In the genomic region with DNA sequence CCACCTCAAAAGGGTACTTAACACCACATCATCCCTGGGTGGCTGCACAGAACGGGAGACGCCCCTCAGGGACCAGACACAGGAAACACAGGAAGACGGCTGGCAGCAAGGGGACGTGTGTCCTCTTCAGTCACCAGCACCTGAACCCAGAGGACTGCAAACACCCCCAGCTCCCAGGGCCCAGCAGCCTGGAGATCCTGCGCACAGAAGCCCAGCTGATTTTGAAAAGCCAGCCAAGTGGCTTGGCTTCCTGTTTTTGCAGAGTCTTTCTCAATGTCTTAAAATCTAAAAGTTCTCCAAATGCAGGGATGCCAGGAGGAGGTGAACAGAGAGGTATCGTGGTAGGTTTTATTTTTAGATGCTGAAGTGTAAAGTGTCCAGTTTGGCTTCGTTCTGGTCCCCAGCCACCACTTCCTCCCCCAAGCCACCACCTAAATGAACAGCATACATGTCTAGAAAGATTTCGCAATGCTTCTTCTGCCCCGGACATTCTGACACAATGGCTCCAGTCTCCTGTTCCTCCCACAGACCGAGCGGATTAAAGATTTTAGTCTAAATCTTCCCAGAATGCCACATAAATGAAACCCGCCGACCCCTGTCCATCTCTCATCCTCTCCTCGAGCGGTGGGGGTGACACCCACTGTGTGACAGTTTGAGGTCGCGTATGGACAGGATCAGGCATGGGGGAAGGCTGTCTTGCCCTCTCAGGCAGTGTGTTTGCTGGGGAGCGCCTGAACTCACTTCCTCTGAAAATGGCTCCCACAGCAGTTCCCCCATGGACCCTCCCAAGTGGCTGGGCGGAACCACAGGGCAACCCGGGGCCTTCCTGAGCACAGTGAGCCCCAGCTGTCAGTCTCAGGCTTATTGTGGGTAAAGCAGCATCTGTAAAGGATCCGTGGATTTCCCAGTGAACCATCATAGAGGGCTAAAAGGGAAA, we compare ENCODE assay signal across 1 cellular context.
TF ChIP-seq lines count a peak whose summit lies in the region.

No MANE protein-coding gene starts in this region.

TF ChIP-seq in GM12878, 131 proteins besides CTCF, POLR2A, EP300 and RAD21 (continued from another document and continues in another):
- TF ChIP-seq FOXK2 (IDR thresholded peaks at IDR 0.05) (no peak), MTA2 (IDR thresholded peaks at IDR 0.05; ENCODE audit: low read depth) (no peak), KLF5 (IDR thresholded peaks at IDR 0.05; ENCODE audit: partially characterized antibody) (no peak), SMAD5 (IDR thresholded peaks at IDR 0.05; ENCODE audit: low read depth) (no peak), POLR2AphosphoS2 (IDR thresholded peaks at IDR 0.05; ENCODE audit: low read depth, low read length) (no peak), BCL11A (IDR thresholded peaks at IDR 0.05; ENCODE audit: low read depth, low read length) (no peak), SREBF1 (IDR thresholded peaks at IDR 0.05; ENCODE audit: low read length) (no peak), JUND (IDR thresholded peaks at IDR 0.05; ENCODE audit: low read depth, low read length) (no peak), PAX8 (IDR thresholded peaks at IDR 0.05) (no peak), SPI1 (IDR thresholded peaks at IDR 0.05; ENCODE audit: borderline replicate concordance, insufficient read depth, low read depth, low read length) (peak; percentile 65; the same call in 1 of the 2 replicates), NFYA (IDR thresholded peaks at IDR 0.05; ENCODE audit: borderline replicate concordance, low read depth, low read length) (no peak), BRCA1 (IDR thresholded peaks at IDR 0.05; ENCODE audit: low read depth, low read length) (no peak), EGR1 (IDR thresholded peaks at IDR 0.05; ENCODE audit: borderline replicate concordance in 1 of 2, low read depth in 2 of 2, low read length in 2 of 2) (no peak), SMC3 (IDR thresholded peaks at IDR 0.05; ENCODE audit: borderline replicate concordance, low read length) (no peak), CHD4 (IDR thresholded peaks at IDR 0.05) (no peak), IRF4 (IDR thresholded peaks at IDR 0.05; ENCODE audit: low read depth, low read length) (no peak), ZBED1 (IDR thresholded peaks at IDR 0.05; ENCODE audit: borderline replicate concordance) (no peak), ZNF274 (IDR thresholded peaks at IDR 0.05; ENCODE audit: insufficient read depth, insufficient read length) (no peak), CBX5 (IDR thresholded peaks at IDR 0.05; ENCODE audit: low read depth) (no peak), TBL1XR1 (IDR thresholded peaks at IDR 0.05; ENCODE audit: low read depth, low read length) (no peak), BACH1 (IDR thresholded peaks at IDR 0.05; ENCODE audit: borderline replicate concordance) (no peak), SREBF2 (IDR thresholded peaks at IDR 0.05; ENCODE audit: low read length) (no peak), HCFC1 (IDR thresholded peaks at IDR 0.05; ENCODE audit: low read length) (no peak), ZNF384 (IDR thresholded peaks at IDR 0.05; ENCODE audit: borderline replicate concordance, low read depth, low read length) (no peak)
- TF ChIP-seq, protein P1, sequence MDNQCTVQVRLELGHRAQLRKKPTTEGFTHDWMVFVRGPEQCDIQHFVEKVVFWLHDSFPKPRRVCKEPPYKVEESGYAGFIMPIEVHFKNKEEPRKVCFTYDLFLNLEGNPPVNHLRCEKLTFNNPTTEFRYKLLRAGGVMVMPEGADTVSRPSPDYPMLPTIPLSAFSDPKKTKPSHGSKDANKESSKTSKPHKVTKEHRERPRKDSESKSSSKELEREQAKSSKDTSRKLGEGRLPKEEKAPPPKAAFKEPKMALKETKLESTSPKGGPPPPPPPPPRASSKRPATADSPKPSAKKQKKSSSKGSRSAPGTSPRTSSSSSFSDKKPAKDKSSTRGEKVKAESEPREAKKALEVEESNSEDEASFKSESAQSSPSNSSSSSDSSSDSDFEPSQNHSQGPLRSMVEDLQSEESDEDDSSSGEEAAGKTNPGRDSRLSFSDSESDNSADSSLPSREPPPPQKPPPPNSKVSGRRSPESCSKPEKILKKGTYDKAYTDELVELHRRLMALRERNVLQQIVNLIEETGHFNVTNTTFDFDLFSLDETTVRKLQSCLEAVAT (IDR thresholded peaks at IDR 0.05), result no peak
- TF ChIP-seq, protein P2, sequence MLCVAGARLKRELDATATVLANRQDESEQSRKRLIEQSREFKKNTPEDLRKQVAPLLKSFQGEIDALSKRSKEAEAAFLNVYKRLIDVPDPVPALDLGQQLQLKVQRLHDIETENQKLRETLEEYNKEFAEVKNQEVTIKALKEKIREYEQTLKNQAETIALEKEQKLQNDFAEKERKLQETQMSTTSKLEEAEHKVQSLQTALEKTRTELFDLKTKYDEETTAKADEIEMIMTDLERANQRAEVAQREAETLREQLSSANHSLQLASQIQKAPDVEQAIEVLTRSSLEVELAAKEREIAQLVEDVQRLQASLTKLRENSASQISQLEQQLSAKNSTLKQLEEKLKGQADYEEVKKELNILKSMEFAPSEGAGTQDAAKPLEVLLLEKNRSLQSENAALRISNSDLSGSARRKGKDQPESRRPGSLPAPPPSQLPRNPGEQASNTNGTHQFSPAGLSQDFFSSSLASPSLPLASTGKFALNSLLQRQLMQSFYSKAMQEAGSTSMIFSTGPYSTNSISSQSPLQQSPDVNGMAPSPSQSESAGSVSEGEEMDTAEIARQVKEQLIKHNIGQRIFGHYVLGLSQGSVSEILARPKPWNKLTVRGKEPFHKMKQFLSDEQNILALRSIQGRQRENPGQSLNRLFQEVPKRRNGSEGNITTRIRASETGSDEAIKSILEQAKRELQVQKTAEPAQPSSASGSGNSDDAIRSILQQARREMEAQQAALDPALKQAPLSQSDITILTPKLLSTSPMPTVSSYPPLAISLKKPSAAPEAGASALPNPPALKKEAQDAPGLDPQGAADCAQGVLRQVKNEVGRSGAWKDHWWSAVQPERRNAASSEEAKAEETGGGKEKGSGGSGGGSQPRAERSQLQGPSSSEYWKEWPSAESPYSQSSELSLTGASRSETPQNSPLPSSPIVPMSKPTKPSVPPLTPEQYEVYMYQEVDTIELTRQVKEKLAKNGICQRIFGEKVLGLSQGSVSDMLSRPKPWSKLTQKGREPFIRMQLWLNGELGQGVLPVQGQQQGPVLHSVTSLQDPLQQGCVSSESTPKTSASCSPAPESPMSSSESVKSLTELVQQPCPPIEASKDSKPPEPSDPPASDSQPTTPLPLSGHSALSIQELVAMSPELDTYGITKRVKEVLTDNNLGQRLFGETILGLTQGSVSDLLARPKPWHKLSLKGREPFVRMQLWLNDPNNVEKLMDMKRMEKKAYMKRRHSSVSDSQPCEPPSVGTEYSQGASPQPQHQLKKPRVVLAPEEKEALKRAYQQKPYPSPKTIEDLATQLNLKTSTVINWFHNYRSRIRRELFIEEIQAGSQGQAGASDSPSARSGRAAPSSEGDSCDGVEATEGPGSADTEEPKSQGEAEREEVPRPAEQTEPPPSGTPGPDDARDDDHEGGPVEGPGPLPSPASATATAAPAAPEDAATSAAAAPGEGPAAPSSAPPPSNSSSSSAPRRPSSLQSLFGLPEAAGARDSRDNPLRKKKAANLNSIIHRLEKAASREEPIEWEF (IDR thresholded peaks at IDR 0.05; ENCODE audit: insufficient replicate concordance, low read depth, low read length), result no peak
- TF ChIP-seq, protein P3, sequence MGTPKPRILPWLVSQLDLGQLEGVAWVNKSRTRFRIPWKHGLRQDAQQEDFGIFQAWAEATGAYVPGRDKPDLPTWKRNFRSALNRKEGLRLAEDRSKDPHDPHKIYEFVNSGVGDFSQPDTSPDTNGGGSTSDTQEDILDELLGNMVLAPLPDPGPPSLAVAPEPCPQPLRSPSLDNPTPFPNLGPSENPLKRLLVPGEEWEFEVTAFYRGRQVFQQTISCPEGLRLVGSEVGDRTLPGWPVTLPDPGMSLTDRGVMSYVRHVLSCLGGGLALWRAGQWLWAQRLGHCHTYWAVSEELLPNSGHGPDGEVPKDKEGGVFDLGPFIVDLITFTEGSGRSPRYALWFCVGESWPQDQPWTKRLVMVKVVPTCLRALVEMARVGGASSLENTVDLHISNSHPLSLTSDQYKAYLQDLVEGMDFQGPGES (IDR thresholded peaks at IDR 0.05), result no peak
- TF ChIP-seq, protein P4, sequence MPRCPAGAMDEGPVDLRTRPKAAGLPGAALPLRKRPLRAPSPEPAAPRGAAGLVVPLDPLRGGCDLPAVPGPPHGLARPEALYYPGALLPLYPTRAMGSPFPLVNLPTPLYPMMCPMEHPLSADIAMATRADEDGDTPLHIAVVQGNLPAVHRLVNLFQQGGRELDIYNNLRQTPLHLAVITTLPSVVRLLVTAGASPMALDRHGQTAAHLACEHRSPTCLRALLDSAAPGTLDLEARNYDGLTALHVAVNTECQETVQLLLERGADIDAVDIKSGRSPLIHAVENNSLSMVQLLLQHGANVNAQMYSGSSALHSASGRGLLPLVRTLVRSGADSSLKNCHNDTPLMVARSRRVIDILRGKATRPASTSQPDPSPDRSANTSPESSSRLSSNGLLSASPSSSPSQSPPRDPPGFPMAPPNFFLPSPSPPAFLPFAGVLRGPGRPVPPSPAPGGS (IDR thresholded peaks at IDR 0.05; ENCODE audit: borderline replicate concordance, insufficient read depth, low read depth, low read length, poor library complexity, severe bottlenecking), result no peak
- TF ChIP-seq, protein P5, sequence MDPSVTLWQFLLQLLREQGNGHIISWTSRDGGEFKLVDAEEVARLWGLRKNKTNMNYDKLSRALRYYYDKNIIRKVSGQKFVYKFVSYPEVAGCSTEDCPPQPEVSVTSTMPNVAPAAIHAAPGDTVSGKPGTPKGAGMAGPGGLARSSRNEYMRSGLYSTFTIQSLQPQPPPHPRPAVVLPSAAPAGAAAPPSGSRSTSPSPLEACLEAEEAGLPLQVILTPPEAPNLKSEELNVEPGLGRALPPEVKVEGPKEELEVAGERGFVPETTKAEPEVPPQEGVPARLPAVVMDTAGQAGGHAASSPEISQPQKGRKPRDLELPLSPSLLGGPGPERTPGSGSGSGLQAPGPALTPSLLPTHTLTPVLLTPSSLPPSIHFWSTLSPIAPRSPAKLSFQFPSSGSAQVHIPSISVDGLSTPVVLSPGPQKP (IDR thresholded peaks at IDR 0.05; ENCODE audit: low read depth, low read length), result no peak
- TF ChIP-seq, protein P6, sequence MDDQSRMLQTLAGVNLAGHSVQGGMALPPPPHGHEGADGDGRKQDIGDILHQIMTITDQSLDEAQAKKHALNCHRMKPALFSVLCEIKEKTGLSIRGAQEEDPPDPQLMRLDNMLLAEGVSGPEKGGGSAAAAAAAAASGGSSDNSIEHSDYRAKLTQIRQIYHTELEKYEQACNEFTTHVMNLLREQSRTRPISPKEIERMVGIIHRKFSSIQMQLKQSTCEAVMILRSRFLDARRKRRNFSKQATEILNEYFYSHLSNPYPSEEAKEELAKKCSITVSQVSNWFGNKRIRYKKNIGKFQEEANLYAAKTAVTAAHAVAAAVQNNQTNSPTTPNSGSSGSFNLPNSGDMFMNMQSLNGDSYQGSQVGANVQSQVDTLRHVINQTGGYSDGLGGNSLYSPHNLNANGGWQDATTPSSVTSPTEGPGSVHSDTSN (IDR thresholded peaks at IDR 0.05; ENCODE audit: insufficient replicate concordance, low read depth, low read length), result no peak
- TF ChIP-seq, protein P7, sequence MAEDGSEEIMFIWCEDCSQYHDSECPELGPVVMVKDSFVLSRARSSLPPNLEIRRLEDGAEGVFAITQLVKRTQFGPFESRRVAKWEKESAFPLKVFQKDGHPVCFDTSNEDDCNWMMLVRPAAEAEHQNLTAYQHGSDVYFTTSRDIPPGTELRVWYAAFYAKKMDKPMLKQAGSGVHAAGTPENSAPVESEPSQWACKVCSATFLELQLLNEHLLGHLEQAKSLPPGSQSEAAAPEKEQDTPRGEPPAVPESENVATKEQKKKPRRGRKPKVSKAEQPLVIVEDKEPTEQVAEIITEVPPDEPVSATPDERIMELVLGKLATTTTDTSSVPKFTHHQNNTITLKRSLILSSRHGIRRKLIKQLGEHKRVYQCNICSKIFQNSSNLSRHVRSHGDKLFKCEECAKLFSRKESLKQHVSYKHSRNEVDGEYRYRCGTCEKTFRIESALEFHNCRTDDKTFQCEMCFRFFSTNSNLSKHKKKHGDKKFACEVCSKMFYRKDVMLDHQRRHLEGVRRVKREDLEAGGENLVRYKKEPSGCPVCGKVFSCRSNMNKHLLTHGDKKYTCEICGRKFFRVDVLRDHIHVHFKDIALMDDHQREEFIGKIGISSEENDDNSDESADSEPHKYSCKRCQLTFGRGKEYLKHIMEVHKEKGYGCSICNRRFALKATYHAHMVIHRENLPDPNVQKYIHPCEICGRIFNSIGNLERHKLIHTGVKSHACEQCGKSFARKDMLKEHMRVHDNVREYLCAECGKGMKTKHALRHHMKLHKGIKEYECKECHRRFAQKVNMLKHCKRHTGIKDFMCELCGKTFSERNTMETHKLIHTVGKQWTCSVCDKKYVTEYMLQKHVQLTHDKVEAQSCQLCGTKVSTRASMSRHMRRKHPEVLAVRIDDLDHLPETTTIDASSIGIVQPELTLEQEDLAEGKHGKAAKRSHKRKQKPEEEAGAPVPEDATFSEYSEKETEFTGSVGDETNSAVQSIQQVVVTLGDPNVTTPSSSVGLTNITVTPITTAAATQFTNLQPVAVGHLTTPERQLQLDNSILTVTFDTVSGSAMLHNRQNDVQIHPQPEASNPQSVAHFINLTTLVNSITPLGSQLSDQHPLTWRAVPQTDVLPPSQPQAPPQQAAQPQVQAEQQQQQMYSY (CRISPR knock-in tag; IDR thresholded peaks at IDR 0.05), result no peak
- TF ChIP-seq, protein P8, sequence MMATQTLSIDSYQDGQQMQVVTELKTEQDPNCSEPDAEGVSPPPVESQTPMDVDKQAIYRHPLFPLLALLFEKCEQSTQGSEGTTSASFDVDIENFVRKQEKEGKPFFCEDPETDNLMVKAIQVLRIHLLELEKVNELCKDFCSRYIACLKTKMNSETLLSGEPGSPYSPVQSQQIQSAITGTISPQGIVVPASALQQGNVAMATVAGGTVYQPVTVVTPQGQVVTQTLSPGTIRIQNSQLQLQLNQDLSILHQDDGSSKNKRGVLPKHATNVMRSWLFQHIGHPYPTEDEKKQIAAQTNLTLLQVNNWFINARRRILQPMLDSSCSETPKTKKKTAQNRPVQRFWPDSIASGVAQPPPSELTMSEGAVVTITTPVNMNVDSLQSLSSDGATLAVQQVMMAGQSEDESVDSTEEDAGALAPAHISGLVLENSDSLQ (IDR thresholded peaks at IDR 0.05), result peak; percentile 70
- TF ChIP-seq, protein P9, sequence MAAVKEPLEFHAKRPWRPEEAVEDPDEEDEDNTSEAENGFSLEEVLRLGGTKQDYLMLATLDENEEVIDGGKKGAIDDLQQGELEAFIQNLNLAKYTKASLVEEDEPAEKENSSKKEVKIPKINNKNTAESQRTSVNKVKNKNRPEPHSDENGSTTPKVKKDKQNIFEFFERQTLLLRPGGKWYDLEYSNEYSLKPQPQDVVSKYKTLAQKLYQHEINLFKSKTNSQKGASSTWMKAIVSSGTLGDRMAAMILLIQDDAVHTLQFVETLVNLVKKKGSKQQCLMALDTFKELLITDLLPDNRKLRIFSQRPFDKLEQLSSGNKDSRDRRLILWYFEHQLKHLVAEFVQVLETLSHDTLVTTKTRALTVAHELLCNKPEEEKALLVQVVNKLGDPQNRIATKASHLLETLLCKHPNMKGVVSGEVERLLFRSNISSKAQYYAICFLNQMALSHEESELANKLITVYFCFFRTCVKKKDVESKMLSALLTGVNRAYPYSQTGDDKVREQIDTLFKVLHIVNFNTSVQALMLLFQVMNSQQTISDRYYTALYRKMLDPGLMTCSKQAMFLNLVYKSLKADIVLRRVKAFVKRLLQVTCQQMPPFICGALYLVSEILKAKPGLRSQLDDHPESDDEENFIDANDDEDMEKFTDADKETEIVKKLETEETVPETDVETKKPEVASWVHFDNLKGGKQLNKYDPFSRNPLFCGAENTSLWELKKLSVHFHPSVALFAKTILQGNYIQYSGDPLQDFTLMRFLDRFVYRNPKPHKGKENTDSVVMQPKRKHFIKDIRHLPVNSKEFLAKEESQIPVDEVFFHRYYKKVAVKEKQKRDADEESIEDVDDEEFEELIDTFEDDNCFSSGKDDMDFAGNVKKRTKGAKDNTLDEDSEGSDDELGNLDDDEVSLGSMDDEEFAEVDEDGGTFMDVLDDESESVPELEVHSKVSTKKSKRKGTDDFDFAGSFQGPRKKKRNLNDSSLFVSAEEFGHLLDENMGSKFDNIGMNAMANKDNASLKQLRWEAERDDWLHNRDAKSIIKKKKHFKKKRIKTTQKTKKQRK (IDR thresholded peaks at IDR 0.05; ENCODE audit: low read depth, low read length), result no peak
